In genomic region chr16:67842509-67843342, GRCh38 we compare ENCODE assay signal across 8 cellular contexts. TPM values are rescaled to one million over a fixed set of nuclear protein-coding genes. Genes with fewer than 3 reads are reported as not detected.
A peak's percentile ranks its signal among the peaks of the same experiment; 100 is the strongest.
DNase-seq lines count a peak whose midpoint lies in the region; ATAC-seq and TF ChIP-seq lines count a peak whose summit lies in the region.

No MANE protein-coding gene starts in this region.

- peak overlapping the region; percentile 91 for H3K4me2 ChIP-seq in SK-N-SH

- H3F3A ChIP-seq in SK-N-SH (replicated peaks; ENCODE audit: insufficient read depth) = peaks cover 28% of the 10 kb centered on the region

- H3K9me2 ChIP-seq in SK-N-SH = no peaks in the 10 kb centered on the region

- POLR2A ChIA-PET in SK-N-SH (lab: Yijun Ruan, JAX) = interaction anchor here (0.6 kb wide), 1 partner anchor 1247 kb away, joined by 3 read pairs; no protein-coding TSS in a partner anchor

- 24% methylated on average over 27 of the region's 67 CpGs for WGBS in SK-N-SH (ENCODE audit: low lambda C conversion rate)
- WGBS in prostate gland = under 1% methylated on average over 39 of the region's 67 CpGs

- TF ChIP-seq EP300 in SK-N-SH (IDR thresholded peaks at IDR 0.05; ENCODE audit: borderline replicate concordance in 1 of 2, low read depth in 1 of 2, low read length in 1 of 2) = no peak

- H3K9me3 ChIP-seq in BE2C = no peaks in the 10 kb centered on the region
- no peaks in the 10 kb centered on the region for H3K9me3 ChIP-seq in SK-N-SH
- H3K9me3 ChIP-seq in adipocyte (ENCODE audit: control insufficient read depth, low read length) = no peaks in the 10 kb centered on the region
- no peaks in the 10 kb centered on the region for H3K9me3 ChIP-seq in right atrium auricular region
- no peaks in the 10 kb centered on the region for H3K9me3 ChIP-seq in prostate gland

- H3K27me3 ChIP-seq in BE2C (no peaks in the 10 kb centered on the region), SK-N-SH (ENCODE audit: insufficient read depth) (no peaks in the 10 kb centered on the region), adipocyte (replicated peaks; ENCODE audit: control insufficient read depth, insufficient read depth, low read length) (no peaks in the 10 kb centered on the region), right atrium auricular region (no peaks in the 10 kb centered on the region), prostate gland (replicated peaks; ENCODE audit: insufficient read depth) (no peaks in the 10 kb centered on the region)

- peak; percentile 73 for DNase-seq in BE2C
- DNase-seq in SK-N-SH = peak; percentile 73
- peak; percentile 67 for DNase-seq in adipocyte (ENCODE audit: low read depth)
- no peak for DNase-seq in right atrium auricular region (ENCODE audit: low spot score)
- DNase-seq in prostate gland (ENCODE audit: low spot score) = peak; percentile 26
- DNase-seq in NCI-H446 treated with DMSO at 0.1 percent for 48 hours (lab: John Stamatoyannopoulos, UW) = no peak

- peaks cover 44% of the 10 kb centered on the region for H3K79me2 ChIP-seq in SK-N-SH (ENCODE audit: insufficient read depth)

- H3K9ac ChIP-seq in SK-N-SH (peak overlapping the region; percentile 93), adipocyte (ENCODE audit: low read length) (peak overlapping the region; percentile 99)

- peak; percentile 32; the same call in 1 of the 2 replicates for TF ChIP-seq RAD21 in SK-N-SH (IDR thresholded peaks at IDR 0.05; ENCODE audit: low read length)

- intact Hi-C loops in prostate gland (cut with DNase I) = loop anchor here (5.0 kb wide), 1 partner anchor 180 kb away; the partner anchor contains the start of genes ACD and PARD6A

- peak; percentile 40; the same call in 1 of the 2 replicates for TF ChIP-seq CTCF in BE2C (IDR thresholded peaks at IDR 0.05; ENCODE audit: low read depth, low read length)
- peak; percentile 45 for TF ChIP-seq CTCF in SK-N-SH (IDR thresholded peaks at IDR 0.05)
- peak in 1 of 2 donors; percentile 48 for TF ChIP-seq CTCF in right atrium auricular region (IDR thresholded peaks at IDR 0.05)
- TF ChIP-seq CTCF in prostate gland (IDR thresholded peaks at IDR 0.05) = no peak

- H3K4me1 ChIP-seq in BE2C (no peaks in the 10 kb centered on the region), SK-N-SH (ENCODE audit: control insufficient read depth in 1 of 2, insufficient read depth in 2 of 2, low read depth in 1 of 2, low read length in 1 of 2) (peaks cover 26 to 36% of the 10 kb centered on the region in 2 experiments), adipocyte (ENCODE audit: control insufficient read depth, insufficient read depth, low read length) (peaks cover 36% of the 10 kb centered on the region), right atrium auricular region (peaks cover 0 to 48% of the 10 kb centered on the region in 2 donors), prostate gland (replicated peaks) (peaks cover 15% of the 10 kb centered on the region)

- H3K4me3 ChIP-seq in BE2C (ENCODE audit: low read depth, low read length) = peak overlapping the region; percentile 92
- peak overlapping the region; percentile 77 to 97 for H3K4me3 ChIP-seq in SK-N-SH (ENCODE audit: low read depth in 2 of 2, low read length in 1 of 2)
- peak overlapping the region; percentile 96 for H3K4me3 ChIP-seq in adipocyte (ENCODE audit: low read length)
- peak overlapping the region; percentile 77 to 99 for H3K4me3 ChIP-seq in right atrium auricular region
- peak overlapping the region; percentile 86 to 91 for H3K4me3 ChIP-seq in prostate gland

- CTCF ChIA-PET in SK-N-SH (lab: Yijun Ruan, JAX) = interaction anchor here (1.0 to 6.3 kb wide), 5 partner anchors 9 to 41 kb away, joined by 3 to 66 read pairs (median 4); no protein-coding TSS in a partner anchor

- peak overlapping the region; percentile 82; the same call in 1 of the 2 replicates for H2AFZ ChIP-seq in SK-N-SH (ENCODE audit: low read depth)

- no peaks in the 10 kb centered on the region for H3K36me3 ChIP-seq in BE2C
- H3K36me3 ChIP-seq in SK-N-SH (replicated peaks in 1 of 2; ENCODE audit: control insufficient read depth in 1 of 2, insufficient read depth in 2 of 2, low read length in 1 of 2) = peaks cover 0 to 5% of the 10 kb centered on the region in 2 experiments
- H3K36me3 ChIP-seq in adipocyte (ENCODE audit: control insufficient read depth, insufficient read depth, low read length, severe bottlenecking) = no peaks in the 10 kb centered on the region
- H3K36me3 ChIP-seq in right atrium auricular region = no peaks in the 10 kb centered on the region
- H3K36me3 ChIP-seq in prostate gland = no peaks in the 10 kb centered on the region

- H3K27ac ChIP-seq in SK-N-SH (ENCODE audit: low read depth in 2 of 2, low read length in 1 of 2) (peak overlapping the region; percentile 98 to 99), right atrium auricular region (peak overlapping the region; percentile 99 to 100), prostate gland (peak overlapping the region; percentile 100)

- ATAC-seq in GM19025 (IDR thresholded peaks at IDR 0.05; ENCODE audit: low read depth, unreplicated experiment) = peak; percentile 7
- ATAC-seq in HG03439 (IDR thresholded peaks at IDR 0.05; ENCODE audit: unreplicated experiment) = peak; percentile 7

- TF ChIP-seq POLR2A in prostate gland (IDR thresholded peaks at IDR 0.05) = no peak

- peaks cover under 1% of the 10 kb centered on the region; the same call in 1 of the 2 replicates for H4K20me1 ChIP-seq in SK-N-SH (ENCODE audit: insufficient read depth)

TF ChIP-seq in SK-N-SH, 30 proteins besides CTCF, POLR2A, EP300 and RAD21:
- TF ChIP-seq TCF12 (IDR thresholded peaks at IDR 0.05) (no peak), NRF1 (IDR thresholded peaks at IDR 0.05; ENCODE audit: low read depth, low read length) (peak; percentile 44), FOXJ3 (CRISPR knock-in tag; IDR thresholded peaks at IDR 0.05) (0 out of 2 replicates have a peak, but pooled peaks have one; percentile 14), RCOR1 (IDR thresholded peaks at IDR 0.05; ENCODE audit: low read length) (no peak), PBX3 (IDR thresholded peaks at IDR 0.05) (no peak), USF1 (IDR thresholded peaks at IDR 0.05; ENCODE audit: borderline replicate concordance, low read depth) (no peak), MXI1 (IDR thresholded peaks at IDR 0.05; ENCODE audit: low read depth, low read length) (peak; percentile 59)
- TF ChIP-seq, protein P1, sequence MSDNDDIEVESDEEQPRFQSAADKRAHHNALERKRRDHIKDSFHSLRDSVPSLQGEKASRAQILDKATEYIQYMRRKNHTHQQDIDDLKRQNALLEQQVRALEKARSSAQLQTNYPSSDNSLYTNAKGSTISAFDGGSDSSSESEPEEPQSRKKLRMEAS (IDR thresholded peaks at IDR 0.05; ENCODE audit: low read depth) = peak; percentile 73; the same call in 1 of the 2 replicates

RNA-seq across cellular contexts. Expression of gene THAP11, which starts 0.6 kb away (rescaled TPM):
- polyA plus RNA-seq in BE2C (2012; ENCODE audit: insufficient read depth, insufficient read length, low read depth) = 116 TPM
- polyA plus RNA-seq in SK-N-SH (2012; rRNA removed) = 32.3 and 34.8 TPM in 2 replicates
- polyA plus RNA-seq in SK-N-SH (2012; cell fraction: cytosol; rRNA removed) = 22.3 and 29.9 TPM in 2 replicates
- 12.6 and 14.7 TPM in 2 replicates for polyA plus RNA-seq in SK-N-SH (2012; cell fraction: nucleus; rRNA removed)
- total RNA-seq in right atrium auricular region (10 to 100 TPM; 42.5 to 59.4 TPM), prostate gland (10 to 100 TPM; 60.2 to 78.6 TPM)

RNA-seq across cellular contexts. Expression of gene NUTF2, which starts 4.0 kb away (rescaled TPM):
- 355 TPM for polyA plus RNA-seq in BE2C (2012; ENCODE audit: insufficient read depth, insufficient read length, low read depth)
- polyA plus RNA-seq in SK-N-SH (2012; rRNA removed) = 287 and 449 TPM in 2 replicates
- 299 and 302 TPM in 2 replicates for polyA plus RNA-seq in SK-N-SH (2012; cell fraction: cytosol; rRNA removed)
- polyA plus RNA-seq in SK-N-SH (2012; cell fraction: nucleus; rRNA removed) = 237 and 239 TPM in 2 replicates
- total RNA-seq in right atrium auricular region (100 to 1,000 TPM in 1 of 2 donors, 10 to 100 TPM in 1; 44.6 to 132 TPM), prostate gland (100 to 1,000 TPM in 1 of 2 donors, 10 to 100 TPM in 1; 61.5 to 234 TPM)

RNA-seq across cellular contexts. Expression of gene CENPT, which starts 4.8 kb away (rescaled TPM):
- 97.8 TPM for polyA plus RNA-seq in BE2C (2012; ENCODE audit: insufficient read depth, insufficient read length, low read depth)
- polyA plus RNA-seq in SK-N-SH (2012; rRNA removed) = 48.6 and 57.6 TPM in 2 replicates
- 16.2 and 20.0 TPM in 2 replicates for polyA plus RNA-seq in SK-N-SH (2012; cell fraction: cytosol; rRNA removed)
- 386 and 453 TPM in 2 replicates for polyA plus RNA-seq in SK-N-SH (2012; cell fraction: nucleus; rRNA removed)
- total RNA-seq in right atrium auricular region (10 to 100 TPM in 1 of 2 donors, 1 to 10 TPM in 1; 8.7 to 19.1 TPM), prostate gland (10 to 100 TPM; 28.1 to 69.2 TPM)

RNA-seq across cellular contexts. Expression of gene EDC4, which starts 30.1 kb away (rescaled TPM):
- polyA plus RNA-seq in BE2C (2012; ENCODE audit: insufficient read depth, insufficient read length, low read depth) = 95.2 TPM
- polyA plus RNA-seq in SK-N-SH (2012; rRNA removed) = 38.0 and 45.1 TPM in 2 replicates
- 15.1 and 23.7 TPM in 2 replicates for polyA plus RNA-seq in SK-N-SH (2012; cell fraction: cytosol; rRNA removed)
- 221 and 269 TPM in 2 replicates for polyA plus RNA-seq in SK-N-SH (2012; cell fraction: nucleus; rRNA removed)
- total RNA-seq in right atrium auricular region (10 to 100 TPM; 21.2 to 39.5 TPM), prostate gland (10 to 100 TPM; 47.3 to 76.5 TPM)

RNA-seq across cellular contexts. Expression of gene TSNAXIP1, which starts 36.0 kb away (rescaled TPM):
- polyA plus RNA-seq in BE2C (2012; ENCODE audit: insufficient read depth, insufficient read length, low read depth) = 0.43 TPM
- 4.4 and 6.8 TPM in 2 replicates for polyA plus RNA-seq in SK-N-SH (2012; rRNA removed)
- polyA plus RNA-seq in SK-N-SH (2012; cell fraction: cytosol; rRNA removed) = 0.96 and 1.0 TPM in 2 replicates
- polyA plus RNA-seq in SK-N-SH (2012; cell fraction: nucleus; rRNA removed) = 43.9 and 52.0 TPM in 2 replicates
- under 1 TPM in 1 of 2 donors, not detected in 1; 0.55 TPM for total RNA-seq in right atrium auricular region
- total RNA-seq in prostate gland = 1 to 10 TPM; 2.1 to 8.0 TPM

Comparison
In these comparisons a context has a peak if more than half of its experiments do, and no peak if none do; other contexts are left out.
1. DNase-seq: peak in BE2C (single experiment), SK-N-SH (single experiment), adipocyte (single experiment) and prostate gland (single experiment); none in right atrium auricular region (single experiment) and NCI-H446 treated with DMSO at 0.1 percent for 48 hours (single experiment).
2. CTCF ChIP-seq: peak in BE2C (single experiment) and SK-N-SH (single experiment); none in prostate gland (0 of 4).
3. Peak in every context shown above with its lines, with median percentiles within 50 percentile points of each other: H3K4me3 ChIP-seq and H3K27ac ChIP-seq.